Comparison of ENCODE assay signal across 8 cellular contexts in genomic region chr9:119961774-119962408, GRCh38.
DNase-seq lines count a peak whose midpoint lies in the region; ATAC-seq and TF ChIP-seq lines count a peak whose summit lies in the region.

No MANE protein-coding gene starts in this region.

- H3K4me3 ChIP-seq in fibroblast of villous mesenchyme (ENCODE audit: low read depth, low read length) (no peak overlapping the region), retinal pigment epithelial cell (ENCODE audit: low read length) (no peak overlapping the region)

- peak; percentile 77 for TF ChIP-seq CTCF in fibroblast of villous mesenchyme (IDR thresholded peaks at IDR 0.05; ENCODE audit: insufficient read depth, low read depth, low read length)
- peak; percentile 91 for TF ChIP-seq CTCF in retinal pigment epithelial cell (conservative IDR thresholded peaks at IDR 0.05; ENCODE audit: low read depth, low read length)

- DNase-seq in activated CD8-positive, alpha-beta memory T cell treated with anti-CD3 and anti-CD28 coated beads, Interleukin-2, amount 50 U/mL, for 48 hours = peak; percentile 51
- DNase-seq in activated CD8-positive, alpha-beta memory T cell treated with anti-CD3 and anti-CD28 coated beads for 24 hours = no peak
- peak; percentile 57 for DNase-seq in RPMI7951 (ENCODE audit: low read depth)
- DNase-seq in fibroblast of villous mesenchyme (ENCODE audit: low read depth) = peak; percentile 21
- no peak for DNase-seq in retinal pigment epithelial cell (ENCODE audit: low read depth)
- DNase-seq in NCI-H1092 treated with DMSO at 0.1 percent for 48 hours (lab: John Stamatoyannopoulos, UW) = no peak

- no peak for ATAC-seq in GM21390 (IDR thresholded peaks at IDR 0.05; ENCODE audit: unreplicated experiment)
- ATAC-seq in HG03442 (IDR thresholded peaks at IDR 0.05; ENCODE audit: unreplicated experiment) = no peak

Comparison
In these comparisons a context has a peak if more than half of its experiments do, and no peak if none do; other contexts are left out.
1. DNase-seq: peak in activated CD8-positive, alpha-beta memory T cell treated with anti-CD3 and anti-CD28 coated beads, Interleukin-2, amount 50 U/mL, for 48 hours (single experiment), RPMI7951 (single experiment) and fibroblast of villous mesenchyme (single experiment); none in activated CD8-positive, alpha-beta memory T cell treated with anti-CD3 and anti-CD28 coated beads for 24 hours (single experiment), retinal pigment epithelial cell (single experiment) and NCI-H1092 treated with DMSO at 0.1 percent for 48 hours (single experiment).